10 cellular contexts compared by ENCODE assay signal in genomic region chrX:79440336-79440735, GRCh38.
"Had no signal": no experiment of that assay in that cellular context is flagged by ENCODE, and none has a peak within 500 bp of the region (broad histone marks: within the 10 kb centered on the region; RNA-seq: fewer than 3 reads in every experiment).

No MANE protein-coding gene starts in this region.

- H3K4me3 Mint-ChIP-seq: GM23338, H9, HFFc6, IgD-negative memory B cell had no signal

- FAIRE-seq: H1, H54, HepG2 had no signal

- H3K4me3 ChIP-seq: GM23338 had no signal

- H3K27ac Mint-ChIP-seq: GM23338, H9, HFFc6, IgD-negative memory B cell had no signal

- DNase-seq: H9, HFFc6, KBM-7 had no signal

- H3K27ac ChIP-seq: HL-60 had no signal

- H3K4me2 ChIP-seq: GM23338 had no signal

- H3K27me3 Mint-ChIP-seq: IgD-negative memory B cell had no signal

- H3K36me3 Mint-ChIP-seq: IgD-negative memory B cell had no signal

- H3K4me1 Mint-ChIP-seq: GM23338, H9, IgD-negative memory B cell had no signal

- ATAC-seq: GM23338, HCT116, HepG2 had no signal

- H2AFZ ChIP-seq: GM23338 had no signal
